ENCODE assay signal across 8 cellular contexts in the genomic region with DNA sequence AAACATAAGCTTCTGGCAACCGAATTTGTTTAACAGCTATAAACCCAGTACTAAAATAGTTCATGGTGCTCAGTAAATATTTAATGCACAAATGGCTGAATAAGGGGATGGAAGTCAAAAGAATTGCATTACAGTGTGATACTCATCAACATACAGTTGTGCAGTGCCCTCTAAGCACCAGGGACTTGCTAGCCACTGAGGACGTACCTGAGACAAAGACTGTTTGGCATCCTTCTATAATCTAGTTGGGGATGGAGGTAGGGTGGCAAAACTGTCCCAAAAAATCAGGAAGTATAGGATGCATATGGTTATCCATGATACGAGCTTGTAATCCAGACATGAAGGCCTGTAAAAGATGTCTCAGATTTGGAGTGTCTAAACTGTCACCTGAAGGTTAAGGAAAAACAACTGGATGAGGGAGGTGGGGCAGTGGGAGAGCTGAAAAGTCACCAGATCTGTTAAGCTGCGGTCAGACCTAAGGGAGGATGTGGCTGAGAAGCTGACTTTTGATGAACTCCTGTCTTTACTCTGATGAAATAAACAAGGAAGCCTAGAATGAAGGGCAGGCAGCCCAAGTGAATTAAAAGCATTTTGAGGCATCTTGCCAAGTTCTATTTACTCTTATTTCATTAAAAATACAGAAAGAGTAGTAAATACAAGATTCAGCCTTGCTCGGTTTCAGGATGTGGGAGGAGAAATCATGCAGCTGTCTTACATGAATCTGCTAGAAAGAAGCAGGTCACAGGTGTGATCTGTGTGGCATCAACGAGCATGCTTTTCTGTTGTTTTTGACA. TPM values are rescaled to one million over a fixed set of nuclear protein-coding genes. Genes with fewer than 3 reads are reported as not detected.
DNase-seq lines count a peak whose midpoint lies in the region; ATAC-seq, FAIRE-seq and TF ChIP-seq lines count a peak whose summit lies in the region.

No MANE protein-coding gene starts in this region.

- no peaks in the 10 kb centered on the region for H3K9me3 ChIP-seq in lung (ENCODE audit: control insufficient read depth in 2 of 2, insufficient read depth in 1 of 2, low read length in 1 of 2)

- H3K27ac ChIP-seq in lung (ENCODE audit: low read depth in 1 of 2, low read length in 1 of 2): no peak overlapping the region

- DNase-seq in RPMI8226 (peak; percentile 90), lung (ENCODE audit: low spot score) (no peak), urothelium cell line (ENCODE audit: low spot score) (no peak), NCI-H1930 (lab: John Stamatoyannopoulos, UW) (no peak), kidney tubule cell (ENCODE audit: low spot score) (no peak), NCI-H187 (lab: John Stamatoyannopoulos, UW) (no peak)

- H3K4me1 ChIP-seq in lung (ENCODE audit: control insufficient read depth in 2 of 2, insufficient read depth in 2 of 2, low read length in 2 of 2): no peaks in the 10 kb centered on the region

- 22 to 33% methylated on average over 6 of the region's 6 CpGs for WGBS in lung, 2 donors

- no peaks in the 10 kb centered on the region for H3K36me3 ChIP-seq in lung (ENCODE audit: control insufficient read depth in 2 of 2, insufficient read depth in 2 of 2, low read length in 2 of 2)

- no peak for FAIRE-seq in urothelium cell line (lab: Jason Lieb, UNC)

- H3K4me3 ChIP-seq in lung: no peak overlapping the region

- no peaks in the 10 kb centered on the region for H3K27me3 ChIP-seq in lung (ENCODE audit: control insufficient read depth, insufficient read depth)

- no peak for TF ChIP-seq CTCF in lung (IDR thresholded peaks at IDR 0.05; ENCODE audit: control extremely low read depth, extremely low read depth)

- ATAC-seq in GM19023 (IDR thresholded peaks at IDR 0.05; ENCODE audit: unreplicated experiment) (peak; percentile 75), HG02870 (IDR thresholded peaks at IDR 0.05; ENCODE audit: unreplicated experiment) (peak; percentile 55), lung (ENCODE audit: insufficient read depth, low FRiP score) (peak; percentile 19)

RNA-seq across cellular contexts. Expression of a gene that starts 12.0 kb away (rescaled TPM):
- 10 to 100 TPM in 1 of 2 donors, 1 to 10 TPM in 1; 8.6 to 47.2 TPM for total RNA-seq in lung
- polyA plus RNA-seq in lung: 10 to 100 TPM in 1 of 2 donors, 1 to 10 TPM in 1; 4.8 to 20.2 TPM

Comparison
In these comparisons a context has a peak if more than half of its experiments do, and no peak if none do; other contexts are left out.
1. ATAC-seq: peak in every context shown above with its lines; median percentile 75 in GM19023; 55 in HG02870; 19 in lung.